ENCODE assay signal across 8 cellular contexts in the genomic region with DNA sequence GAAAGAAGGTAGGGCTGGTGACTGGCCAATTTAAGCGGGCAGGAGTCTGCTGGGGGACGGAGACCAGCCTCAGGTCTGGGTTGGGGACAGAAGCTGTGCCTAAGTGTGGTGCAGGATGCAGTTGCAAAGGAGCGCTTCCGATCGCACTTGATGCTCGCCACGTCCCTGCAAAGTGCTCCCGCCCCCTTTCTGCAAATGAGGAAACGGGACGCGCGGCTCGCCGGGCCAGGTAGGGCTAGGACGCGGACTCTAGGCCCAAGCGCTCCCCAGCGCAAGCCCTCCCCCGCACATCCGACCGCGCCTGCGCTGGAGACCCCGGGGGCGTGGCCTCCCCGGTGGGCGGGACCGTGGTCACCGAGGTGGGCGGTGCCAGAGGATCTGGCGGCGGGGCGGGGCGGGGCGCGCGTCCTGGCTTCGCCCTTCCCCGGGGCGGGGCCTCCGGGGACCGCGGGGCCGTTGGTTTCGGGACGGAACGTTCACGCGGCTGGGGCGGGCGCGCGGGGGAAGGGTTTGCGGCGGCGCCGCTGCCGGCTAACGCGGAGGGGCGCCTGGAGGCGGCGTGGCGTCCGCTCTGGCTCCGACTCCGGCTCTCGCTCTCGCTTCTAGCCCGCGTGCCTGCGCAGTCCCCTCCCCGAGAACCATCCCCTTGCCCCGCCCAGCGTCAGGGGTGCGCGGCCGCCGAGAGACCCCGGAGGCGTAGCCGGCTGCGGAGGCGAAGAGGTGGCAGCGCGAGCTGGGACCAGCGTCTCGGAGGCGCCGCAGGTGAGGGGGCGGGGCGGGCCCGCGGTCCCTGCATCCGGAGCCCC. TPM values are rescaled to one million over a fixed set of nuclear protein-coding genes. Genes with fewer than 3 reads are reported as not detected.
DNase-seq lines count a peak whose midpoint lies in the region; ATAC-seq and TF ChIP-seq lines count a peak whose summit lies in the region.

FAM118A (plus strand) TSS at position 513 of the 806 bp plus-strand sequence. CDS start 12,446 bp downstream, outside the sequence.

- ATAC-seq in GM19043 (IDR thresholded peaks at IDR 0.05; ENCODE audit: low read depth, unreplicated experiment) (peak; percentile 80), HG03354 (IDR thresholded peaks at IDR 0.05; ENCODE audit: poor library complexity, severe bottlenecking, unreplicated experiment) (peak; percentile 79)

- DNase-seq in AML-193 (lab: John Stamatoyannopoulos, UW) (peak; percentile 88 to 89), NCI-H446 treated with DMSO at 0.1 percent for 48 hours (lab: John Stamatoyannopoulos, UW) (peak; percentile 76), cerebellum (ENCODE audit: low spot score) (peak; percentile 99), kidney epithelial cell (ENCODE audit: low read depth) (peak; percentile 18)
- DNase-seq in activated CD4-positive, alpha-beta T cell treated with anti-CD3 and anti-CD28 coated beads for 24 hours (ENCODE audit: low read depth in 2 of 2) = peak; percentile 91 to 98
- DNase-seq in stimulated activated CD4-positive, alpha-beta T cell treated with anti-CD3 and anti-CD28 coated beads, Interleukin-15, amount 100 ng/mL, for 24 hours = peak; percentile 92

- no peak for TF ChIP-seq CTCF in kidney epithelial cell (IDR thresholded peaks at IDR 0.05; ENCODE audit: insufficient read depth, low read length, poor library complexity, severe bottlenecking)

- H3K27me3 ChIP-seq in kidney epithelial cell (ENCODE audit: control insufficient read depth, insufficient read depth, low read length) = no peaks in the 10 kb centered on the region

- no peaks in the 10 kb centered on the region for H3K36me3 ChIP-seq in kidney epithelial cell (ENCODE audit: control insufficient read depth, insufficient read depth, low read length)

- peak within 1 kb of the TSS; percentile 90 for H3K4me3 ChIP-seq in kidney epithelial cell (ENCODE audit: low read depth, low read length)

RNA-seq across cellular contexts. Expression of gene FAM118A, which starts in this region (rescaled TPM):
- total RNA-seq in cerebellum (16.8 TPM), kidney epithelial cell (13.3 and 15.3 TPM in 2 replicates)

Comparison
In these comparisons a context has a peak if more than half of its experiments do, and no peak if none do; other contexts are left out.
1. Peak in every context shown above with its lines: DNase-seq, ATAC-seq and H3K4me3 ChIP-seq.
2. DNase-seq: peak in every context shown above with its lines; median percentile 99 in cerebellum; 94 in activated CD4-positive, alpha-beta T cell treated with anti-CD3 and anti-CD28 coated beads for 24 hours; 92 in stimulated activated CD4-positive, alpha-beta T cell treated with anti-CD3 and anti-CD28 coated beads, Interleukin-15, amount 100 ng/mL, for 24 hours; 88 in AML-193; 76 in NCI-H446 treated with DMSO at 0.1 percent for 48 hours; 18 in kidney epithelial cell.